ENCODE assay signal across 19 cellular contexts in genomic region chrX:120761810-120762209, GRCh38.
A peak's percentile ranks its signal among the peaks of the same experiment; 100 is the strongest.
DNase-seq lines count a peak whose midpoint lies in the region; ATAC-seq, FAIRE-seq and TF ChIP-seq lines count a peak whose summit lies in the region.
"Had no signal": no experiment of that assay in that cellular context is flagged by ENCODE, and none has a peak within 500 bp of the region (broad histone marks: within the 10 kb centered on the region; RNA-seq: fewer than 3 reads in every experiment).

No MANE protein-coding gene starts in this region.

- H3K4me1 ChIP-seq in IMR-90 (ENCODE audit: control insufficient read depth, insufficient read depth, low read length) = no peaks in the 10 kb centered on the region
- H3K4me1 ChIP-seq in HepG2 (ENCODE audit: insufficient read depth, low read length) = peaks cover 14% of the 10 kb centered on the region
- H3K4me1 ChIP-seq: Caco-2, neural progenitor cell had no signal

- TF ChIP-seq RAD21 in IMR-90 (IDR thresholded peaks at IDR 0.05; ENCODE audit: low read length) (no peak), HepG2 (CRISPR knock-in tag; IDR thresholded peaks at IDR 0.05) (no peak)

- H4K8ac ChIP-seq in IMR-90 (ENCODE audit: low read depth in 2 of 2, low read length in 2 of 2) = no peak overlapping the region

- H4K20me1 ChIP-seq in IMR-90 (ENCODE audit: insufficient read depth, low read length) = no peaks in the 10 kb centered on the region
- no peaks in the 10 kb centered on the region for H4K20me1 ChIP-seq in HepG2 (ENCODE audit: insufficient read depth, low read length)

- no peak overlapping the region for H3K56ac ChIP-seq in IMR-90 (ENCODE audit: extremely low read depth, insufficient read depth, low read length)

- H3K4me1 Mint-ChIP-seq in activated CD8-positive, alpha-beta T cell treated with anti-CD3 and anti-CD28 coated beads, Interleukin-2, amount 10 ng/mL, durations not matched to agents 7 days and 5 days (ENCODE audit: low read depth) = peaks cover 5% of the 10 kb centered on the region
- H3K4me1 Mint-ChIP-seq in effector memory CD8-positive, alpha-beta T cell (ENCODE audit: low read depth in 2 of 2) = no peaks in the 10 kb centered on the region
- H3K4me1 Mint-ChIP-seq: brain had no signal

- POLR2A ChIA-PET in IMR-90 (lab: Charles Lee; ENCODE audit: unreplicated experiment) = no interaction called here
- POLR2A ChIA-PET in HepG2 (lab: Yijun Ruan, JAX) = interaction anchor here (1.3 kb wide), 1 partner anchor 9 kb away, joined by 6 read pairs; no protein-coding TSS in a partner anchor
- POLR2A ChIA-PET in activated CD8-positive, alpha-beta T cell treated with anti-CD3 and anti-CD28 coated beads, Interleukin-2, amount 10 ng/mL, durations not matched to agents 7 days and 5 days (lab: Charles Lee) = interaction anchor here (0.6 kb wide), 1 partner anchor 117 kb away, joined by 3 read pairs; no protein-coding TSS in a partner anchor

- no peak for FAIRE-seq in HepG2 (lab: Jason Lieb, UNC)

- no peak overlapping the region for H4K91ac ChIP-seq in IMR-90 (ENCODE audit: insufficient read depth, low read depth, low read length)

- WGBS in IMR-90 (ENCODE audit: extremely low coverage in 2 of 2, insufficient read length in 1 of 2), 2 experiments = no CpG with 5 or more reads among the region's 4 CpGs
- WGBS in HepG2 (ENCODE audit: low lambda C conversion rate) = 27% methylated on average over 3 of the region's 4 CpGs

- dilution Hi-C loops in IMR-90 (cut with HindIII; ENCODE audit: low sequenced_read_pairs, unreplicated experiment) = no loop called here

- intact Hi-C loops in IMR-90 (cut with micrococcal nuclease) = no loop called here
- intact Hi-C loops in HepG2 (cut with micrococcal nuclease; ENCODE audit: unreplicated experiment) = no loop called here

- H3K9ac ChIP-seq in IMR-90 (ENCODE audit: low read depth, low read length) (no peak overlapping the region), HepG2 (ENCODE audit: insufficient read depth, low read depth, low read length) (no peak overlapping the region)
- H3K9ac ChIP-seq: neural progenitor cell had no signal

- H3K27ac Mint-ChIP-seq in activated CD8-positive, alpha-beta T cell treated with anti-CD3 and anti-CD28 coated beads, Interleukin-2, amount 10 ng/mL, durations not matched to agents 7 days and 5 days = no peak overlapping the region
- no peak overlapping the region for H3K27ac Mint-ChIP-seq in effector memory CD8-positive, alpha-beta T cell
- H3K27ac Mint-ChIP-seq: activated CD4-positive, alpha-beta T cell treated with anti-CD3 and anti-CD28 coated beads for 36 hours; activated naive CD4-positive, alpha-beta T cell treated with anti-CD3 and anti-CD28 coated beads for 36 hours; neural progenitor cell had no signal

- no peaks in the 10 kb centered on the region for H3K36me3 Mint-ChIP-seq in activated CD8-positive, alpha-beta T cell treated with anti-CD3 and anti-CD28 coated beads, Interleukin-2, amount 10 ng/mL, durations not matched to agents 7 days and 5 days (ENCODE audit: low read depth)
- H3K36me3 Mint-ChIP-seq in effector memory CD8-positive, alpha-beta T cell (ENCODE audit: insufficient read depth) = no peaks in the 10 kb centered on the region
- H3K36me3 Mint-ChIP-seq: brain, neural progenitor cell had no signal

- no peaks in the 10 kb centered on the region for H3K27me3 Mint-ChIP-seq in activated CD8-positive, alpha-beta T cell treated with anti-CD3 and anti-CD28 coated beads, Interleukin-2, amount 10 ng/mL, durations not matched to agents 7 days and 5 days (ENCODE audit: low read depth)
- H3K27me3 Mint-ChIP-seq in effector memory CD8-positive, alpha-beta T cell = peaks cover 5 to 15% of the 10 kb centered on the region in 2 donors
- H3K27me3 Mint-ChIP-seq: activated CD4-positive, alpha-beta T cell treated with anti-CD3 and anti-CD28 coated beads for 36 hours had no signal

- CTCF ChIA-PET in IMR-90 (lab: Yijun Ruan, JAX) = no interaction called here
- CTCF ChIA-PET in HepG2 (lab: Yijun Ruan, JAX; ENCODE audit: low intra/inter-chr PET ratio, low total read pairs) = no interaction called here
- CTCF ChIA-PET in activated CD8-positive, alpha-beta T cell treated with anti-CD3 and anti-CD28 coated beads, Interleukin-2, amount 10 ng/mL, durations not matched to agents 7 days and 5 days (lab: Charles Lee) = interaction anchor here (1.1 kb wide), 1 partner anchor 8 kb away, joined by 4 read pairs; no protein-coding TSS in a partner anchor

- BruUV-seq in IMR-90 (replicated peaks; lab: Mats Ljungman, UMichigan) = no TSS peak
- BruUV-seq in HepG2 (replicated peaks; lab: Mats Ljungman, UMichigan) = no TSS peak

- no peak overlapping the region for H4K5ac ChIP-seq in IMR-90 (ENCODE audit: low read depth, low read length)

- H3K79me1 ChIP-seq in IMR-90 (ENCODE audit: low read depth in 1 of 2, low read length in 2 of 2) = no peaks in the 10 kb centered on the region

- H3K4me3 ChIP-seq in AG09309 (ENCODE audit: control insufficient read depth, low read depth, low read length) = no peak overlapping the region
- H3K4me3 ChIP-seq in IMR-90 (ENCODE audit: insufficient read depth, low read depth, low read length) = no peak overlapping the region
- H3K4me3 ChIP-seq in fibroblast of mammary gland (ENCODE audit: control insufficient read depth, low read depth, low read length) = no peak overlapping the region
- no peak overlapping the region for H3K4me3 ChIP-seq in HepG2 (replicated peaks in 1 of 3; ENCODE audit: insufficient read depth in 1 of 3, low read depth in 2 of 3, low read length in 3 of 3)
- H3K4me3 ChIP-seq: neural progenitor cell had no signal

- DNase-seq in AG09309 (ENCODE audit: low read depth) = peak; percentile 78
- DNase-seq in IMR-90 = peak; percentile 5
- DNase-seq in fibroblast of mammary gland (ENCODE audit: low read depth) = peak; percentile 93
- DNase-seq in HepG2 (ENCODE audit: low spot score) = peak; percentile 7
- DNase-seq in activated CD8-positive, alpha-beta T cell treated with anti-CD3 and anti-CD28 coated beads, Interleukin-2, amount 10 ng/mL, durations not matched to agents 7 days and 5 days = no peak
- no peak for DNase-seq in NCI-H524 (lab: John Stamatoyannopoulos, UW)
- no peak for DNase-seq in effector memory CD8-positive, alpha-beta T cell
- DNase-seq in H4 (ENCODE audit: low spot score) = no peak
- DNase-seq: activated CD4-positive, alpha-beta T cell treated with anti-CD3 and anti-CD28 coated beads for 36 hours; activated CD8-positive, alpha-beta memory T cell treated with anti-CD3 and anti-CD28 coated beads, Interleukin-2, amount 50 U/mL, for 48 hours; activated naive CD4-positive, alpha-beta T cell treated with anti-CD3 and anti-CD28 coated beads for 36 hours; Caco-2; erythroblast; KBM-7; NCI-H2081 treated with DMSO at 0.1 percent for 48 hours; NCI-H526 treated with DMSO at 0.1 percent for 48 hours; stimulated activated naive CD8-positive, alpha-beta T cell treated with anti-CD3 and anti-CD28 coated beads, Interleukin-15, Interleukin-2, amounts not matched to agents 100 U/mL and 50 U/mL, for 24 hours had no signal

- H2BK15ac ChIP-seq in IMR-90 (ENCODE audit: low read depth, low read length) = no peak overlapping the region

- H3K9me3 Mint-ChIP-seq in activated CD8-positive, alpha-beta T cell treated with anti-CD3 and anti-CD28 coated beads, Interleukin-2, amount 10 ng/mL, durations not matched to agents 7 days and 5 days (ENCODE audit: insufficient read depth) = no peaks in the 10 kb centered on the region
- H3K9me3 Mint-ChIP-seq in effector memory CD8-positive, alpha-beta T cell = no peaks in the 10 kb centered on the region
- H3K9me3 Mint-ChIP-seq: activated naive CD4-positive, alpha-beta T cell treated with anti-CD3 and anti-CD28 coated beads for 36 hours had no signal

- no peak overlapping the region for H2AK5ac ChIP-seq in IMR-90 (ENCODE audit: low read depth, low read length)

- H3K79me2 ChIP-seq in HepG2 (ENCODE audit: insufficient read depth, low read length) = no peaks in the 10 kb centered on the region

- no peak overlapping the region for H3K18ac ChIP-seq in IMR-90 (ENCODE audit: low read depth, low read length)

- no peak overlapping the region for H3K23ac ChIP-seq in IMR-90 (ENCODE audit: low read depth, low read length)

- H2BK5ac ChIP-seq in IMR-90 (ENCODE audit: low read depth, low read length, poor library complexity, severe bottlenecking) = no peak overlapping the region

- no peak for TF ChIP-seq POLR2A in IMR-90 (IDR thresholded peaks at IDR 0.05; ENCODE audit: low read depth, low read length)
- TF ChIP-seq POLR2A in HepG2 (IDR thresholded peaks at IDR 0.05; ENCODE audit: insufficient read depth in 1 of 2, low read depth in 2 of 2, low read length in 2 of 2) = no peak

- no peak overlapping the region for H3K4me3 Mint-ChIP-seq in activated CD8-positive, alpha-beta T cell treated with anti-CD3 and anti-CD28 coated beads, Interleukin-2, amount 10 ng/mL, durations not matched to agents 7 days and 5 days
- no peak overlapping the region for H3K4me3 Mint-ChIP-seq in effector memory CD8-positive, alpha-beta T cell
- H3K4me3 Mint-ChIP-seq: activated CD4-positive, alpha-beta T cell treated with anti-CD3 and anti-CD28 coated beads for 36 hours; activated naive CD4-positive, alpha-beta T cell treated with anti-CD3 and anti-CD28 coated beads for 36 hours; brain; neural progenitor cell had no signal

- no peaks in the 10 kb centered on the region for H3K27me3 ChIP-seq in IMR-90 (ENCODE audit: control insufficient read depth, insufficient read depth, low read length)
- no peaks in the 10 kb centered on the region for H3K27me3 ChIP-seq in HepG2 (ENCODE audit: control insufficient read depth in 1 of 2, insufficient read depth in 2 of 2, low read length in 2 of 2)
- H3K27me3 ChIP-seq: neural progenitor cell had no signal

- TF ChIP-seq CTCF in AG09309 (IDR thresholded peaks at IDR 0.05; ENCODE audit: control insufficient read depth, insufficient read depth, low read depth, low read length, missing control alignments) (no peak), IMR-90 (conservative IDR thresholded peaks at IDR 0.05; ENCODE audit: low read depth, low read length) (no peak), fibroblast of mammary gland (conservative IDR thresholded peaks at IDR 0.05; ENCODE audit: control insufficient read depth, insufficient read depth, low read depth, low read length) (no peak), HepG2 (CRISPR knock-in tag; IDR thresholded peaks at IDR 0.05) (no peak)

- no peak overlapping the region for H3K14ac ChIP-seq in IMR-90 (replicated peaks; ENCODE audit: low read depth, low read length)

- H3K4me2 ChIP-seq in IMR-90 (ENCODE audit: low read depth, low read length) (no peak overlapping the region), HepG2 (ENCODE audit: low read depth, low read length) (no peak overlapping the region)
- H3K4me2 ChIP-seq: neural progenitor cell had no signal

- no peak overlapping the region for H3K27ac ChIP-seq in IMR-90 (ENCODE audit: insufficient read depth, low read length)
- H3K27ac ChIP-seq in HepG2 (ENCODE audit: extremely low read length, insufficient read depth, low read length) = no peak overlapping the region
- H3K27ac ChIP-seq: neural progenitor cell had no signal

- no peak overlapping the region for H2AK9ac ChIP-seq in IMR-90 (replicated peaks; ENCODE audit: low read depth, low read length, poor library complexity)

- H3K36me3 ChIP-seq in IMR-90 (ENCODE audit: control insufficient read depth, insufficient read depth, low read length) (no peaks in the 10 kb centered on the region), HepG2 (replicated peaks in 1 of 2; ENCODE audit: control insufficient read depth in 1 of 2, insufficient read depth in 2 of 2, low read length in 2 of 2) (no peaks in the 10 kb centered on the region)
- H3K36me3 ChIP-seq: neural progenitor cell had no signal

- no peak overlapping the region for H2BK20ac ChIP-seq in IMR-90 (ENCODE audit: low read depth, low read length)

- H3K9me3 ChIP-seq in IMR-90 (ENCODE audit: control insufficient read depth, insufficient read depth, low read length) (no peaks in the 10 kb centered on the region), HepG2 (ENCODE audit: low read length) (no peaks in the 10 kb centered on the region)
- H3K9me3 ChIP-seq: Caco-2 had no signal

- no peak overlapping the region for H2BK120ac ChIP-seq in IMR-90 (ENCODE audit: low read depth, low read length)

- no peak overlapping the region for H3K4ac ChIP-seq in IMR-90 (ENCODE audit: low read depth, low read length)

- in situ Hi-C loops in IMR-90 (cut with MboI; ENCODE audit: low sequenced_read_pairs) = loop anchor here (25.0 kb wide), 1 partner anchor 250 kb away; no protein-coding TSS in a partner anchor
- in situ Hi-C loops in HepG2 (cut with HindIII; ENCODE audit: extremely low pct_ligation_motif_present, low pct_unique_long_range_greater_than_20kb) = no loop called here

- H2AFZ ChIP-seq in IMR-90 (replicated peaks; ENCODE audit: low read length, poor library complexity) (no peak overlapping the region), HepG2 (ENCODE audit: low read length) (no peak overlapping the region)
- H2AFZ ChIP-seq: neural progenitor cell had no signal

- ATAC-seq in IMR-90 (ENCODE audit: low read depth) = no peak
- ATAC-seq in HepG2 = no peak
- ATAC-seq in activated CD8-positive, alpha-beta T cell treated with anti-CD3 and anti-CD28 coated beads, Interleukin-2, amount 10 ng/mL, durations not matched to agents 7 days and 5 days = no peak
- no peak for ATAC-seq in effector memory CD8-positive, alpha-beta T cell (replicated peaks)
- ATAC-seq: activated CD4-positive, alpha-beta T cell treated with anti-CD3 and anti-CD28 coated beads for 36 hours; stimulated activated naive CD8-positive, alpha-beta T cell treated with anti-CD3 and anti-CD28 coated beads, Interleukin-15, Interleukin-2, amounts not matched to agents 100 U/mL and 50 U/mL, for 24 hours had no signal

- no peaks in the 10 kb centered on the region for H3K9me1 ChIP-seq in IMR-90 (ENCODE audit: insufficient read depth, low read length)

- TF ChIP-seq EP300 in HepG2 (IDR thresholded peaks at IDR 0.05; ENCODE audit: low read depth in 2 of 2, low read length in 2 of 2) (no peak), HepG2 (CRISPR knock-in tag; IDR thresholded peaks at IDR 0.05; ENCODE audit: borderline replicate concordance) (no peak)

Comparison
In these comparisons a context has a peak if more than half of its experiments do, and no peak if none do; other contexts are left out.
1. DNase-seq: peak in AG09309 (single experiment), IMR-90 (single experiment), fibroblast of mammary gland (single experiment) and HepG2 (single experiment); none in activated CD8-positive, alpha-beta T cell treated with anti-CD3 and anti-CD28 coated beads, Interleukin-2, amount 10 ng/mL, durations not matched to agents 7 days and 5 days (single experiment), NCI-H524 (0 of 2), effector memory CD8-positive, alpha-beta T cell (0 of 3) and H4 (single experiment).